Comparison of ENCODE assay signal across 12 cellular contexts in genomic region chr16:85046957-85047866, GRCh38. TPM values are rescaled to one million over a fixed set of nuclear protein-coding genes. Genes with fewer than 3 reads are reported as not detected.
DNase-seq lines count a peak whose midpoint lies in the region; ATAC-seq and TF ChIP-seq lines count a peak whose summit lies in the region.
"Had no signal": no experiment of that assay in that cellular context is flagged by ENCODE, and none has a peak within 500 bp of the region (broad histone marks: within the 10 kb centered on the region; RNA-seq: fewer than 3 reads in every experiment).

No MANE protein-coding gene starts in this region.

- DNase-seq in activated CD4-positive, alpha-beta T cell treated with anti-CD3 and anti-CD28 coated beads, Interleukin-2, amount 10 ng/mL, durations not matched to agents 7 days and 5 days, result peak; percentile 41
- no peak for DNase-seq in activated CD4-positive, alpha-beta T cell treated with anti-CD3 and anti-CD28 coated beads for 4 hours
- DNase-seq in WTC11 (ENCODE audit: low spot score) (no peak), right atrium auricular region (ENCODE audit: low spot score) (no peak), sigmoid colon (no peak), MV-4-11 (lab: John Stamatoyannopoulos, UW) (no peak), NCI-H2029 (lab: John Stamatoyannopoulos, UW) (no peak)
- DNase-seq: DMS79 treated with DMSO at 0.1 percent for 48 hours; dorsolateral prefrontal cortex; stimulated activated CD4-positive, alpha-beta T cell treated with anti-CD3 and anti-CD28 coated beads, Interleukin-4, amount 100 ng/mL, for 4 hours had no signal

- no peak for TF ChIP-seq POLR2A in sigmoid colon (IDR thresholded peaks at IDR 0.05)

- H3K4me3 Mint-ChIP-seq in activated CD4-positive, alpha-beta T cell treated with anti-CD3 and anti-CD28 coated beads, Interleukin-2, amount 10 ng/mL, durations not matched to agents 7 days and 5 days, result peak overlapping the region; percentile 47
- no peak overlapping the region for H3K4me3 Mint-ChIP-seq in WTC11

- CTCF ChIA-PET in activated CD4-positive, alpha-beta T cell treated with anti-CD3 and anti-CD28 coated beads, Interleukin-2, amount 10 ng/mL, durations not matched to agents 7 days and 5 days (lab: Charles Lee), result interaction anchor here (0.6 to 1.6 kb wide), 3 partner anchors 8 to 887 kb away, joined by 3 to 4 read pairs (median 3); no protein-coding TSS in a partner anchor
- CTCF ChIA-PET in WTC11 (lab: Charles Lee), result interaction anchor here (0.9 to 1.4 kb wide), 3 partner anchors 9 to 40 kb away, joined by 3 to 8 read pairs (median 7); no protein-coding TSS in a partner anchor

- TF ChIP-seq CTCF in WTC11 (IDR thresholded peaks at IDR 0.05) (no peak), right atrium auricular region (IDR thresholded peaks at IDR 0.05) (no peak), sigmoid colon (IDR thresholded peaks at IDR 0.05) (no peak)

- H3K27me3 ChIP-seq in right atrium auricular region (no peaks in the 10 kb centered on the region), sigmoid colon (no peaks in the 10 kb centered on the region)
- H3K27me3 ChIP-seq: dorsolateral prefrontal cortex had no signal

- H3K27ac ChIP-seq in right atrium auricular region (peak overlapping the region; percentile 40 to 55), sigmoid colon (peak overlapping the region in 3 of 4 donors; percentile 21 to 68 (median 33))

- POLR2A ChIA-PET in activated CD4-positive, alpha-beta T cell treated with anti-CD3 and anti-CD28 coated beads, Interleukin-2, amount 10 ng/mL, durations not matched to agents 7 days and 5 days (lab: Charles Lee), result no interaction called here
- POLR2A ChIA-PET in WTC11 (lab: Charles Lee), result no interaction called here

- H3K9me3 ChIP-seq in right atrium auricular region (no peaks in the 10 kb centered on the region), sigmoid colon (no peaks in the 10 kb centered on the region)

- H3K27ac Mint-ChIP-seq in activated CD4-positive, alpha-beta T cell treated with anti-CD3 and anti-CD28 coated beads, Interleukin-2, amount 10 ng/mL, durations not matched to agents 7 days and 5 days, result peak overlapping the region; percentile 84
- H3K27ac Mint-ChIP-seq in WTC11, result no peak overlapping the region
- H3K27ac Mint-ChIP-seq: activated T-helper 2 cell treated with anti-CD3 and anti-CD28 coated beads, Interferon-gamma antibody, Interleukin-2, Interleukin-4, amounts not matched to agents 10 μg/mL and 5 μg/mL and 100 μg/mL, durations not matched to agents 14 hours and 24 hours and 36 hours had no signal

- 39 to 66% methylated on average over 20 of the region's 20 CpGs for WGBS in sigmoid colon, 2 donors

- H3K4me1 ChIP-seq in right atrium auricular region (peaks cover 0 to 37% of the 10 kb centered on the region in 2 donors), sigmoid colon (peaks cover 0 to 40% (median 24%) of the 10 kb centered on the region in 4 donors)

- H3K36me3 Mint-ChIP-seq in activated CD4-positive, alpha-beta T cell treated with anti-CD3 and anti-CD28 coated beads, Interleukin-2, amount 10 ng/mL, durations not matched to agents 7 days and 5 days (ENCODE audit: low read depth), result peaks cover 15% of the 10 kb centered on the region
- no peaks in the 10 kb centered on the region for H3K36me3 Mint-ChIP-seq in WTC11

- no peak for TF ChIP-seq EP300 in sigmoid colon (IDR thresholded peaks at IDR 0.05)

- ATAC-seq in WTC11, result peak; percentile 47; the same call in 1 of the 2 replicates
- ATAC-seq in HG03108 (IDR thresholded peaks at IDR 0.05; ENCODE audit: unreplicated experiment), result no peak

- H3K27me3 Mint-ChIP-seq in activated CD4-positive, alpha-beta T cell treated with anti-CD3 and anti-CD28 coated beads, Interleukin-2, amount 10 ng/mL, durations not matched to agents 7 days and 5 days, result no peaks in the 10 kb centered on the region
- no peaks in the 10 kb centered on the region for H3K27me3 Mint-ChIP-seq in WTC11 (ENCODE audit: low read depth)

- H3K4me1 Mint-ChIP-seq in activated CD4-positive, alpha-beta T cell treated with anti-CD3 and anti-CD28 coated beads, Interleukin-2, amount 10 ng/mL, durations not matched to agents 7 days and 5 days, result peaks cover 35% of the 10 kb centered on the region
- H3K4me1 Mint-ChIP-seq in WTC11, result 0 out of 2 replicates have a peak, but pooled peaks cover 5% of the 10 kb centered on the region

- H3K9me3 Mint-ChIP-seq in activated CD4-positive, alpha-beta T cell treated with anti-CD3 and anti-CD28 coated beads, Interleukin-2, amount 10 ng/mL, durations not matched to agents 7 days and 5 days, result no peaks in the 10 kb centered on the region
- no peaks in the 10 kb centered on the region for H3K9me3 Mint-ChIP-seq in WTC11
- H3K9me3 Mint-ChIP-seq: activated T-helper 2 cell treated with anti-CD3 and anti-CD28 coated beads, Interferon-gamma antibody, Interleukin-2, Interleukin-4, amounts not matched to agents 10 μg/mL and 5 μg/mL and 100 μg/mL, durations not matched to agents 14 hours and 24 hours and 36 hours had no signal

- H3K4me3 ChIP-seq in right atrium auricular region (no peak overlapping the region), sigmoid colon (no peak overlapping the region)
- H3K4me3 ChIP-seq: dorsolateral prefrontal cortex had no signal

- intact Hi-C loops in sigmoid colon (cut with DNase I), result no loop called here

- no peaks in the 10 kb centered on the region for H3K36me3 ChIP-seq in right atrium auricular region
- H3K36me3 ChIP-seq in sigmoid colon, result no peaks in the 10 kb centered on the region

TF ChIP-seq in WTC11, 78 proteins besides CTCF, POLR2A, EP300 and RAD21:
- TF ChIP-seq GABPB1 (CRISPR knock-in tag; IDR thresholded peaks at IDR 0.05), result 0 out of 2 replicates have a peak, but pooled peaks have one; percentile 21
- no peak for TF ChIP-seq CREB1 (CRISPR knock-in tag; IDR thresholded peaks at IDR 0.05)
- no peak for TF ChIP-seq TEAD4 (CRISPR knock-in tag; IDR thresholded peaks at IDR 0.05)

RNA-seq across cellular contexts. Expression of gene KIAA0513, which starts 19.6 kb away (rescaled TPM):
- 10 to 100 TPM; 13.6 to 14.8 TPM for total RNA-seq in activated CD4-positive, alpha-beta T cell treated with anti-CD3 and anti-CD28 coated beads, Interleukin-2, amount 10 ng/mL, durations not matched to agents 7 days and 5 days
- 6.4 to 7.8 TPM (median 7.3 TPM) in 3 replicates for total RNA-seq in WTC11 (2021)
- 10 to 100 TPM; 12.6 to 14.1 TPM for total RNA-seq in right atrium auricular region
- total RNA-seq in sigmoid colon, result 10 to 100 TPM; 18.6 to 40.2 (median 26.4) TPM
- 10 to 100 TPM in 2 of 3 donors, 1 to 10 TPM in 1; 8.4 to 14.8 (median 10.6) TPM for polyA plus RNA-seq in sigmoid colon

RNA-seq across cellular contexts. Expression of gene ZDHHC7, which starts 35.9 kb away (rescaled TPM):
- total RNA-seq in activated CD4-positive, alpha-beta T cell treated with anti-CD3 and anti-CD28 coated beads, Interleukin-2, amount 10 ng/mL, durations not matched to agents 7 days and 5 days, result 10 to 100 TPM; 30.7 to 33.9 TPM
- total RNA-seq in WTC11 (2021), result 35.7 to 38.7 TPM (median 38.1 TPM) in 3 replicates
- total RNA-seq in right atrium auricular region, result 10 to 100 TPM; 36.0 to 48.7 TPM
- total RNA-seq in sigmoid colon, result 10 to 100 TPM; 56.2 to 69.5 (median 63.7) TPM
- polyA plus RNA-seq in sigmoid colon, result 10 to 100 TPM; 20.8 to 40.1 (median 22.2) TPM
